ENCODE assay signal across 18 cellular contexts in genomic region chr9:132997591-132997990, GRCh38. TPM values are rescaled to one million over a fixed set of nuclear protein-coding genes. Genes with fewer than 3 reads are reported as not detected.
DNase-seq lines count a peak whose midpoint lies in the region; ATAC-seq and TF ChIP-seq lines count a peak whose summit lies in the region.
"Had no signal": no experiment of that assay in that cellular context is flagged by ENCODE, and none has a peak within 500 bp of the region (broad histone marks: within the 10 kb centered on the region; RNA-seq: fewer than 3 reads in every experiment).

No MANE protein-coding gene starts in this region.

- H3K23ac ChIP-seq in IMR-90 (ENCODE audit: low read depth, low read length) (no peak overlapping the region), mesendoderm (ENCODE audit: low read length) (no peak overlapping the region)

- no peak for TF ChIP-seq CTCF in IMR-90 (conservative IDR thresholded peaks at IDR 0.05; ENCODE audit: low read depth, low read length)
- TF ChIP-seq CTCF in cardiac fibroblast (IDR thresholded peaks at IDR 0.05; ENCODE audit: low read depth, low read length), result no peak

- no peak overlapping the region for H2AFZ ChIP-seq in IMR-90 (replicated peaks; ENCODE audit: low read length, poor library complexity)

- no TSS peak for BruUV-seq in IMR-90 (replicated peaks; lab: Mats Ljungman, UMichigan)

- ATAC-seq in IMR-90 (ENCODE audit: low read depth) (peak; percentile 90), GM18520 (IDR thresholded peaks at IDR 0.05; ENCODE audit: unreplicated experiment) (no peak)
- ATAC-seq: stimulated activated memory B cell treated with anti-CD40 and anti-IgM and Interleukin-4, amounts not matched to agents 10 μg/mL and 1 μg/mL and 100 μg/mL, for 72 hours had no signal

- 47% methylated on average over 2 of the region's 4 CpGs; no CpG with 5 or more reads in 1 of the 2 experiments for WGBS in IMR-90 (ENCODE audit: extremely low coverage in 2 of 2, insufficient read length in 1 of 2), 2 experiments
- no CpG with 5 or more reads among the region's 4 CpGs for WGBS in mesendoderm (ENCODE audit: extremely low coverage, insufficient coverage, low lambda C conversion rate)

- H3K14ac ChIP-seq in IMR-90 (replicated peaks; ENCODE audit: low read depth, low read length), result no peak overlapping the region

- no peak overlapping the region for H2AK5ac ChIP-seq in IMR-90 (ENCODE audit: low read depth, low read length)
- H2AK5ac ChIP-seq in mesendoderm (ENCODE audit: low read length), result no peak overlapping the region

- H4K8ac ChIP-seq in IMR-90 (ENCODE audit: low read depth in 2 of 2, low read length in 2 of 2), result no peak overlapping the region
- H4K8ac ChIP-seq in mesendoderm (ENCODE audit: low read depth, low read length), result no peak overlapping the region

- peak; percentile 57 for DNase-seq in AG08396 (ENCODE audit: low spot score)
- DNase-seq in IMR-90, result peak; percentile 65
- peak; percentile 47 to 66 for DNase-seq in cardiac fibroblast (ENCODE audit: low read depth in 2 of 2)
- peak; percentile 63 for DNase-seq in mesendoderm
- no peak for DNase-seq in stimulated activated CD4-positive, alpha-beta T cell treated with anti-CD3 and anti-CD28 coated beads, Interleukin-12 subunit alpha, Interleukin-12 subunit beta, amount 100 ng/mL, for 4 hours
- no peak for DNase-seq in T-helper 2 cell
- DNase-seq in ureter (ENCODE audit: low spot score), result no peak
- DNase-seq: activated CD4-positive, alpha-beta T cell treated with anti-CD3 and anti-CD28 coated beads, Interleukin-2, amount 10 ng/mL, durations not matched to agents 24 days and 14 days; activated naive CD4-positive, alpha-beta T cell treated with anti-CD3 and anti-CD28 coated beads, Interleukin-2, amount 50 U/mL, for 16 hours; NCI-H1417 treated with DMSO at 0.1 percent for 48 hours; Right ventricle myocardium superior; transverse colon had no signal

- POLR2A ChIA-PET in IMR-90 (lab: Charles Lee; ENCODE audit: unreplicated experiment), result no interaction called here

- H3K27ac ChIP-seq in IMR-90 (ENCODE audit: insufficient read depth, low read length) (no peak overlapping the region), mesendoderm (ENCODE audit: low read depth, low read length) (no peak overlapping the region)
- H3K27ac ChIP-seq: KMS-11, neutrophil, transverse colon had no signal

- no peak overlapping the region for H4K5ac ChIP-seq in IMR-90 (ENCODE audit: low read depth, low read length)
- no peak overlapping the region for H4K5ac ChIP-seq in mesendoderm (ENCODE audit: low read length)

- H3K36me3 ChIP-seq in IMR-90 (ENCODE audit: control insufficient read depth, insufficient read depth, low read length) (no peaks in the 10 kb centered on the region), mesendoderm (ENCODE audit: control insufficient read depth, insufficient read depth, low read length) (no peaks in the 10 kb centered on the region)
- H3K36me3 ChIP-seq: neutrophil, transverse colon had no signal

- H3K4me3 ChIP-seq in IMR-90 (ENCODE audit: insufficient read depth, low read depth, low read length), result no peak overlapping the region
- no peak overlapping the region for H3K4me3 ChIP-seq in cardiac fibroblast (replicated peaks in 1 of 2; ENCODE audit: low read depth in 2 of 2, low read length in 2 of 2)
- no peak overlapping the region for H3K4me3 ChIP-seq in mesendoderm (ENCODE audit: low read length)
- H3K4me3 ChIP-seq: transverse colon had no signal

- no peaks in the 10 kb centered on the region for H3K9me1 ChIP-seq in IMR-90 (ENCODE audit: insufficient read depth, low read length)

- in situ Hi-C loops in IMR-90 (cut with MboI; ENCODE audit: low sequenced_read_pairs), result no loop called here

- H3K9me3 ChIP-seq in IMR-90 (ENCODE audit: control insufficient read depth, insufficient read depth, low read length), result no peaks in the 10 kb centered on the region
- H3K9me3 ChIP-seq: neutrophil, transverse colon had no signal

- H3K18ac ChIP-seq in IMR-90 (ENCODE audit: low read depth, low read length), result no peak overlapping the region
- H3K18ac ChIP-seq in mesendoderm (ENCODE audit: low read length), result no peak overlapping the region

- no peak overlapping the region for H3K4ac ChIP-seq in IMR-90 (ENCODE audit: low read depth, low read length)
- no peak overlapping the region for H3K4ac ChIP-seq in mesendoderm (ENCODE audit: low read depth, low read length)

- no peak for TF ChIP-seq POLR2A in IMR-90 (IDR thresholded peaks at IDR 0.05; ENCODE audit: low read depth, low read length)

- H3K56ac ChIP-seq in IMR-90 (ENCODE audit: extremely low read depth, insufficient read depth, low read length), result no peak overlapping the region
- no peak overlapping the region for H3K56ac ChIP-seq in mesendoderm (ENCODE audit: low read length)

- dilution Hi-C loops in IMR-90 (cut with HindIII; ENCODE audit: low sequenced_read_pairs, unreplicated experiment), result no loop called here

- no peaks in the 10 kb centered on the region for H3K79me1 ChIP-seq in IMR-90 (ENCODE audit: low read depth in 1 of 2, low read length in 2 of 2)
- H3K79me1 ChIP-seq in mesendoderm (ENCODE audit: low read length), result no peaks in the 10 kb centered on the region

- H2BK20ac ChIP-seq in IMR-90 (ENCODE audit: low read depth, low read length), result no peak overlapping the region

- TF ChIP-seq RAD21 in IMR-90 (IDR thresholded peaks at IDR 0.05; ENCODE audit: low read length), result no peak

- no peak overlapping the region for H3K4me2 ChIP-seq in IMR-90 (ENCODE audit: low read depth, low read length)
- no peak overlapping the region for H3K4me2 ChIP-seq in mesendoderm (ENCODE audit: low read length)
- H3K4me2 ChIP-seq: KMS-11 had no signal

- H4K91ac ChIP-seq in IMR-90 (ENCODE audit: insufficient read depth, low read depth, low read length), result no peak overlapping the region

- H4K20me1 ChIP-seq in IMR-90 (ENCODE audit: insufficient read depth, low read length), result no peaks in the 10 kb centered on the region; the same call in 1 of the 2 replicates

- CTCF ChIA-PET in IMR-90 (lab: Yijun Ruan, JAX), result interaction anchor here (0.7 to 0.9 kb wide), 3 partner anchors 25 to 1673 kb away, joined by 3 to 9 read pairs (median 4); no protein-coding TSS in a partner anchor

- H2BK5ac ChIP-seq in IMR-90 (ENCODE audit: low read depth, low read length, poor library complexity, severe bottlenecking) (no peak overlapping the region), mesendoderm (ENCODE audit: low read length) (no peak overlapping the region)

- no peak overlapping the region for H2BK120ac ChIP-seq in IMR-90 (ENCODE audit: low read depth, low read length)
- H2BK120ac ChIP-seq in mesendoderm (ENCODE audit: low read depth, low read length), result no peak overlapping the region

- H3K9ac ChIP-seq in IMR-90 (ENCODE audit: low read depth, low read length) (no peak overlapping the region), mesendoderm (ENCODE audit: low read length) (no peak overlapping the region)
- H3K9ac ChIP-seq: KMS-11 had no signal

- no peak overlapping the region for H2BK15ac ChIP-seq in IMR-90 (ENCODE audit: low read depth, low read length)
- no peak overlapping the region for H2BK15ac ChIP-seq in mesendoderm (replicated peaks; ENCODE audit: low read depth)

- no peaks in the 10 kb centered on the region for H3K79me2 ChIP-seq in mesendoderm (ENCODE audit: control insufficient read depth, insufficient read depth, low read length)

- H3K27me3 ChIP-seq in IMR-90 (ENCODE audit: control insufficient read depth, insufficient read depth, low read length), result peaks cover 60% of the 10 kb centered on the region
- no peaks in the 10 kb centered on the region for H3K27me3 ChIP-seq in mesendoderm (ENCODE audit: insufficient read depth, low read length, poor library complexity)

- H2AK9ac ChIP-seq in IMR-90 (replicated peaks; ENCODE audit: low read depth, low read length, poor library complexity), result no peak overlapping the region

- intact Hi-C loops in IMR-90 (cut with micrococcal nuclease), result no loop called here

- H3K4me1 ChIP-seq in IMR-90 (ENCODE audit: control insufficient read depth, insufficient read depth, low read length) (no peaks in the 10 kb centered on the region), mesendoderm (ENCODE audit: control insufficient read depth, low read depth, low read length) (peaks cover 5% of the 10 kb centered on the region)

TF ChIP-seq in IMR-90, 13 proteins besides CTCF, POLR2A, EP300 and RAD21:
- TF ChIP-seq MXI1 (IDR thresholded peaks at IDR 0.05; ENCODE audit: borderline replicate concordance, low read depth, low read length) (peak; percentile 66; the same call in 1 of the 2 replicates), CHD1 (IDR thresholded peaks at IDR 0.05; ENCODE audit: low read depth, low read length) (no peak)

RNA-seq across cellular contexts. Expression of gene GFI1B, which starts 19.1 kb away (rescaled TPM):
- total RNA-seq in IMR-90 (2012; rRNA removed) (not detected in 2 replicates), ureter (not detected)
- 0.02 TPM in 1 of 2 replicates, not detected in the other for polyA plus RNA-seq in IMR-90 (2012; rRNA removed)
- not detected in 2 replicates for polyA plus RNA-seq in IMR-90 (2012; cell fraction: cytosol; rRNA removed)
- not detected in 2 replicates for polyA plus RNA-seq in IMR-90 (2012; cell fraction: nucleus; rRNA removed; ENCODE audit: low replicate concordance)
- polyA plus RNA-seq in mesendoderm (2013, experiment 1 of 2), result 0.66 TPM
- polyA plus RNA-seq in mesendoderm (2013, experiment 2 of 2), result 0.69 TPM
- total RNA-seq: activated CD4-positive, alpha-beta T cell treated with anti-CD3 and anti-CD28 coated beads, Interleukin-2, amount 10 ng/mL, durations not matched to agents 24 days and 14 days; glomerular endothelial cell; mesenteric fat pad; Right ventricle myocardium superior had no signal

RNA-seq across cellular contexts. Expression of gene GTF3C5, which starts 33.2 kb away (rescaled TPM):
- total RNA-seq in IMR-90 (2012; rRNA removed) (49.1 and 51.1 TPM in 2 replicates), ureter (60.7 TPM)
- polyA plus RNA-seq in IMR-90 (2012; rRNA removed), result 50.7 and 52.3 TPM in 2 replicates
- polyA plus RNA-seq in IMR-90 (2012; cell fraction: cytosol; rRNA removed), result 31.2 and 35.4 TPM in 2 replicates
- 128 and 155 TPM in 2 replicates for polyA plus RNA-seq in IMR-90 (2012; cell fraction: nucleus; rRNA removed; ENCODE audit: low replicate concordance)
- polyA plus RNA-seq in mesendoderm (2013, experiment 1 of 2), result 58.4 TPM
- polyA plus RNA-seq in mesendoderm (2013, experiment 2 of 2), result 56.3 TPM

RNA-seq across cellular contexts. Expression of gene TSC1, which starts 53.2 kb away (rescaled TPM):
- total RNA-seq in IMR-90 (2012; rRNA removed), result 44.2 and 56.3 TPM in 2 replicates
- polyA plus RNA-seq in IMR-90 (2012; rRNA removed), result 24.0 and 25.7 TPM in 2 replicates
- polyA plus RNA-seq in IMR-90 (2012; cell fraction: cytosol; rRNA removed), result 9.0 and 12.4 TPM in 2 replicates
- polyA plus RNA-seq in IMR-90 (2012; cell fraction: nucleus; rRNA removed; ENCODE audit: low replicate concordance), result 57.8 and 168 TPM in 2 replicates
- polyA plus RNA-seq in mesendoderm (2013, experiment 1 of 2), result 21.1 TPM
- polyA plus RNA-seq in mesendoderm (2013, experiment 2 of 2), result 19.8 TPM
- total RNA-seq in ureter, result 72.8 TPM

Comparison
In these comparisons a context has a peak if more than half of its experiments do, and no peak if none do; other contexts are left out.
1. DNase-seq: peak in AG08396 (single experiment), IMR-90 (single experiment), cardiac fibroblast (2 of 2) and mesendoderm (single experiment); none in stimulated activated CD4-positive, alpha-beta T cell treated with anti-CD3 and anti-CD28 coated beads, Interleukin-12 subunit alpha, Interleukin-12 subunit beta, amount 100 ng/mL, for 4 hours (single experiment), T-helper 2 cell (0 of 5) and ureter (single experiment).